In genomic region chr1:91245437-91245836, GRCh38 we compare ENCODE assay signal across 35 cellular contexts.
"Had no signal": no experiment of that assay in that cellular context is flagged by ENCODE, and none has a peak within 500 bp of the region (broad histone marks: within the 10 kb centered on the region; RNA-seq: fewer than 3 reads in every experiment).

No MANE protein-coding gene starts in this region.

- H3K9me3 ChIP-seq: ascending aorta, breast epithelium, colonic mucosa, esophagus squamous epithelium, gastroesophageal sphincter had no signal

- H3K27ac Mint-ChIP-seq: activated CD4-positive, alpha-beta T cell treated with anti-CD3 and anti-CD28 coated beads for 36 hours; activated CD4-positive, alpha-beta T cell treated with anti-CD3 and anti-CD28 coated beads, Interleukin-2, amount 10 ng/mL, durations not matched to agents 7 days and 5 days; activated CD8-positive, alpha-beta T cell treated with anti-CD3 and anti-CD28 coated beads for 36 hours; activated naive CD4-positive, alpha-beta T cell treated with anti-CD3 and anti-CD28 coated beads for 36 hours; activated naive CD4-positive, alpha-beta T cell treated with anti-CD3 and anti-CD28 coated beads, Interleukin-2, amount 50 U/mL, for 24 hours; activated naive CD8-positive, alpha-beta T cell treated with anti-CD3 and anti-CD28 coated beads, Interleukin-2, amount 10 ng/mL, durations not matched to agents 7 days and 5 days; activated T-helper 1 cell treated with anti-CD3 and anti-CD28 coated beads, Interleukin-12 subunit alpha, Interleukin-12 subunit beta, Interleukin-2, Interleukin-4 antibody, amounts not matched to agents 30 ng/mL and 10 ng/mL and 1 ng/mL, durations not matched to agents 14 hours and 24 hours and 36 hours; activated T-helper 2 cell treated with anti-CD3 and anti-CD28 coated beads, Interferon-gamma antibody, Interleukin-2, Interleukin-4, amounts not matched to agents 10 μg/mL and 5 μg/mL and 100 μg/mL, durations not matched to agents 14 hours and 24 hours and 36 hours; brain; T-helper 17 cell; T-helper 2 cell treated with Interferon-gamma antibody and Interleukin-4, amounts not matched to agents 5 μg/mL and 100 μg/mL, for 36 hours had no signal

- FAIRE-seq: endometrium, endothelial cell of umbilical vein had no signal

- H3K27ac ChIP-seq: ascending aorta, breast epithelium, cardiac muscle cell, colonic mucosa, epithelial cell of prostate, esophagus squamous epithelium, gastroesophageal sphincter, heart right ventricle, WERI-Rb-1 had no signal

- H3K4me3 ChIP-seq: ascending aorta, breast epithelium, cardiac muscle cell, colonic mucosa, esophagus squamous epithelium, gastroesophageal sphincter, heart right ventricle had no signal

- H3K36me3 Mint-ChIP-seq: activated naive CD4-positive, alpha-beta T cell treated with anti-CD3 and anti-CD28 coated beads, Interleukin-2, amount 50 U/mL, for 24 hours; activated naive CD8-positive, alpha-beta T cell treated with anti-CD3 and anti-CD28 coated beads, Interleukin-2, amount 10 ng/mL, durations not matched to agents 7 days and 5 days; brain had no signal

- H3K4me3 Mint-ChIP-seq: activated CD4-positive, alpha-beta T cell treated with anti-CD3 and anti-CD28 coated beads for 36 hours; activated CD4-positive, alpha-beta T cell treated with anti-CD3 and anti-CD28 coated beads, Interleukin-2, amount 10 ng/mL, durations not matched to agents 7 days and 5 days; activated CD8-positive, alpha-beta T cell treated with anti-CD3 and anti-CD28 coated beads for 36 hours; activated naive CD4-positive, alpha-beta T cell treated with anti-CD3 and anti-CD28 coated beads for 36 hours; activated naive CD4-positive, alpha-beta T cell treated with anti-CD3 and anti-CD28 coated beads, Interleukin-2, amount 50 U/mL, for 24 hours; activated naive CD8-positive, alpha-beta T cell treated with anti-CD3 and anti-CD28 coated beads, Interleukin-2, amount 10 ng/mL, durations not matched to agents 7 days and 5 days; activated T-helper 1 cell treated with anti-CD3 and anti-CD28 coated beads, Interleukin-12 subunit alpha, Interleukin-12 subunit beta, Interleukin-2, Interleukin-4 antibody, amounts not matched to agents 30 ng/mL and 10 ng/mL and 1 ng/mL, durations not matched to agents 14 hours and 24 hours and 36 hours; brain; T-helper 17 cell; T-helper 2 cell treated with Interferon-gamma antibody and Interleukin-4, amounts not matched to agents 5 μg/mL and 100 μg/mL, for 36 hours had no signal

- DNase-seq: activated CD4-positive, alpha-beta T cell treated with anti-CD3 and anti-CD28 coated beads for 36 hours; activated CD4-positive, alpha-beta T cell treated with anti-CD3 and anti-CD28 coated beads, Interleukin-2, amount 10 ng/mL, durations not matched to agents 7 days and 5 days; activated CD4-positive, alpha-beta T cell treated with anti-CD3 and anti-CD28 coated beads, Interleukin-2, amount 50 U/mL, for 48 hours; activated CD4-positive, CD25-positive, alpha-beta regulatory T cell; activated CD4-positive, CD25-positive, alpha-beta regulatory T cell treated with anti-CD3 and anti-CD28 coated beads, Interleukin-2, amount 50 U/mL, for 72 hours; activated CD8-positive, alpha-beta memory T cell treated with anti-CD3 and anti-CD28 coated beads for 24 hours; activated CD8-positive, alpha-beta T cell treated with anti-CD3 and anti-CD28 coated beads for 36 hours; activated effector memory CD4-positive, alpha-beta T cell treated with anti-CD3 and anti-CD28 coated beads, Interleukin-2, amount 50 U/mL, for 16 hours; activated naive CD4-positive, alpha-beta T cell treated with anti-CD3 and anti-CD28 coated beads for 36 hours; activated naive CD8-positive, alpha-beta T cell treated with anti-CD3 and anti-CD28 coated beads, Interleukin-2, amount 10 ng/mL, durations not matched to agents 7 days and 5 days; activated T-cell treated with anti-CD3 and anti-CD28 coated beads, Interleukin-2, amount 50 U/mL, for 1 hour; activated T-cell treated with anti-CD3 and anti-CD28 coated beads, Interleukin-2, amount 50 U/mL, for 48 hours; central memory CD4-positive, alpha-beta T cell; cerebellar nuclear complex; colonic mucosa; effector CD8-positive, alpha-beta T cell; esophagus squamous epithelium; foreskin melanocyte; heart right ventricle; T-helper 1 cell; T-helper 17 cell; T1000; WERI-Rb-1 had no signal

- H3K36me3 ChIP-seq: ascending aorta, breast epithelium, cardiac muscle cell, colonic mucosa, esophagus squamous epithelium, gastroesophageal sphincter, heart right ventricle, WERI-Rb-1 had no signal

- H3K4me1 Mint-ChIP-seq: activated CD4-positive, alpha-beta T cell treated with anti-CD3 and anti-CD28 coated beads for 36 hours; activated CD4-positive, alpha-beta T cell treated with anti-CD3 and anti-CD28 coated beads, Interleukin-2, amount 10 ng/mL, durations not matched to agents 7 days and 5 days; activated naive CD4-positive, alpha-beta T cell treated with anti-CD3 and anti-CD28 coated beads, Interleukin-2, amount 50 U/mL, for 24 hours; activated naive CD8-positive, alpha-beta T cell treated with anti-CD3 and anti-CD28 coated beads, Interleukin-2, amount 10 ng/mL, durations not matched to agents 7 days and 5 days; T-helper 17 cell had no signal

- H3K27me3 ChIP-seq: ascending aorta, breast epithelium, cardiac muscle cell, colonic mucosa, esophagus squamous epithelium, gastroesophageal sphincter had no signal

- H3K4me1 ChIP-seq: ascending aorta, breast epithelium, colonic mucosa, esophagus squamous epithelium, gastroesophageal sphincter, heart right ventricle had no signal

- ATAC-seq: activated CD4-positive, alpha-beta T cell treated with anti-CD3 and anti-CD28 coated beads for 36 hours; activated CD8-positive, alpha-beta T cell treated with anti-CD3 and anti-CD28 coated beads for 36 hours; gastroesophageal sphincter; heart right ventricle; T-helper 17 cell had no signal

- H3K9me3 Mint-ChIP-seq: activated CD4-positive, alpha-beta T cell treated with anti-CD3 and anti-CD28 coated beads, Interleukin-2, amount 10 ng/mL, durations not matched to agents 7 days and 5 days; activated CD8-positive, alpha-beta T cell treated with anti-CD3 and anti-CD28 coated beads for 36 hours; activated naive CD4-positive, alpha-beta T cell treated with anti-CD3 and anti-CD28 coated beads, Interleukin-2, amount 50 U/mL, for 24 hours; activated naive CD8-positive, alpha-beta T cell treated with anti-CD3 and anti-CD28 coated beads, Interleukin-2, amount 10 ng/mL, durations not matched to agents 7 days and 5 days; activated T-helper 1 cell treated with anti-CD3 and anti-CD28 coated beads, Interleukin-12 subunit alpha, Interleukin-12 subunit beta, Interleukin-2, Interleukin-4 antibody, amounts not matched to agents 30 ng/mL and 10 ng/mL and 1 ng/mL, durations not matched to agents 14 hours and 24 hours and 36 hours; activated T-helper 2 cell treated with anti-CD3 and anti-CD28 coated beads, Interferon-gamma antibody, Interleukin-2, Interleukin-4, amounts not matched to agents 10 μg/mL and 5 μg/mL and 100 μg/mL, durations not matched to agents 14 hours and 24 hours and 36 hours; T-helper 2 cell treated with Interferon-gamma antibody and Interleukin-4, amounts not matched to agents 5 μg/mL and 100 μg/mL, for 36 hours had no signal
